Comparison of ENCODE assay signal across 21 cellular contexts in genomic region chr1:219537182-219537581, GRCh38.
DNase-seq lines count a peak whose midpoint lies in the region; ATAC-seq and TF ChIP-seq lines count a peak whose summit lies in the region.
"Had no signal": no experiment of that assay in that cellular context is flagged by ENCODE, and none has a peak within 500 bp of the region (broad histone marks: within the 10 kb centered on the region; RNA-seq: fewer than 3 reads in every experiment).

No MANE protein-coding gene starts in this region.

- H4K5ac ChIP-seq in mesendoderm (ENCODE audit: low read length), result no peak overlapping the region

- no peaks in the 10 kb centered on the region for H3K9me3 ChIP-seq in SK-N-SH

- ATAC-seq in SK-N-SH treated with all-trans-retinoic acid at 6 μM for 48 hours, result no peak
- ATAC-seq: CD8-positive, alpha-beta T cell; Panc1 had no signal

- H3K4me2 ChIP-seq in SK-N-SH (no peak overlapping the region), mesendoderm (ENCODE audit: low read length) (no peak overlapping the region)

- H3K18ac ChIP-seq in mesendoderm (ENCODE audit: low read length), result peak overlapping the region; percentile 39

- H3K79me2 ChIP-seq in SK-N-SH (ENCODE audit: insufficient read depth) (no peaks in the 10 kb centered on the region), mesendoderm (ENCODE audit: control insufficient read depth, insufficient read depth, low read length) (no peaks in the 10 kb centered on the region)

- no peak overlapping the region for H2BK5ac ChIP-seq in mesendoderm (ENCODE audit: low read length)

- H3K79me1 ChIP-seq in mesendoderm (ENCODE audit: low read length), result no peaks in the 10 kb centered on the region

- no peak overlapping the region for H2AK5ac ChIP-seq in mesendoderm (ENCODE audit: low read length)

- no peak overlapping the region for H2BK15ac ChIP-seq in mesendoderm (replicated peaks; ENCODE audit: low read depth)

- DNase-seq in SK-N-SH, result peak; percentile 36
- DNase-seq in choroid plexus epithelial cell (ENCODE audit: low read depth), result peak; percentile 12
- DNase-seq in mesendoderm, result peak; percentile 55
- DNase-seq in retinal pigment epithelial cell (ENCODE audit: low read depth), result peak; percentile 65
- DNase-seq in inferior parietal cortex (ENCODE audit: extremely low spot score), result no peak
- no peak for DNase-seq in DMS 273 (lab: John Stamatoyannopoulos, UW; ENCODE audit: unreplicated experiment)
- DNase-seq in NCI-H1092 treated with DMSO at 0.1 percent for 48 hours (lab: John Stamatoyannopoulos, UW), result no peak
- DNase-seq: AML-193; C1 segment of cervical spinal cord; CD8-positive, alpha-beta T cell; GDM1; Kasumi-1; NCI-H1048; NCI-H1436; NCI-H187 treated with DMSO at 0.1 percent for 48 hours; NCI-H2107; NCI-H446 treated with DMSO at 0.1 percent for 48 hours; NCI-H69; SIG-M5 had no signal

- peaks cover 0 to 5% of the 10 kb centered on the region in 2 experiments; a peak in 2 of 4 replicates for H3K4me1 ChIP-seq in SK-N-SH (ENCODE audit: control insufficient read depth in 1 of 2, insufficient read depth in 2 of 2, low read depth in 1 of 2, low read length in 1 of 2)
- H3K4me1 ChIP-seq in mesendoderm (ENCODE audit: control insufficient read depth, low read depth, low read length), result peaks cover 3% of the 10 kb centered on the region

- H3K27me3 ChIP-seq in SK-N-SH (ENCODE audit: insufficient read depth), result no peaks in the 10 kb centered on the region
- no peaks in the 10 kb centered on the region for H3K27me3 ChIP-seq in mesendoderm (ENCODE audit: insufficient read depth, low read length, poor library complexity)

- POLR2A ChIA-PET in SK-N-SH (lab: Yijun Ruan, JAX), result no interaction called here

- no peak overlapping the region for H2BK120ac ChIP-seq in mesendoderm (ENCODE audit: low read depth, low read length)

- no peak overlapping the region for H3K4ac ChIP-seq in mesendoderm (ENCODE audit: low read depth, low read length)

- H3F3A ChIP-seq in SK-N-SH (replicated peaks; ENCODE audit: insufficient read depth), result no peaks in the 10 kb centered on the region

- H3K9ac ChIP-seq in SK-N-SH (no peak overlapping the region), mesendoderm (ENCODE audit: low read length) (no peak overlapping the region)

- H3K4me3 ChIP-seq in SK-N-SH (ENCODE audit: low read depth in 2 of 2, low read length in 1 of 2) (no peak overlapping the region), choroid plexus epithelial cell (ENCODE audit: low read depth, low read length) (no peak overlapping the region), mesendoderm (ENCODE audit: low read length) (no peak overlapping the region), retinal pigment epithelial cell (ENCODE audit: low read length) (no peak overlapping the region)

- H3K23ac ChIP-seq in mesendoderm (ENCODE audit: low read length), result no peak overlapping the region

- TF ChIP-seq EP300 in SK-N-SH (IDR thresholded peaks at IDR 0.05; ENCODE audit: borderline replicate concordance in 1 of 2, low read depth in 1 of 2, low read length in 1 of 2), result no peak

- H4K8ac ChIP-seq in mesendoderm (ENCODE audit: low read depth, low read length), result no peak overlapping the region

- H2AFZ ChIP-seq in SK-N-SH (ENCODE audit: low read depth), result no peak overlapping the region

- no peak for TF ChIP-seq CTCF in SK-N-SH (IDR thresholded peaks at IDR 0.05)
- TF ChIP-seq CTCF in choroid plexus epithelial cell (conservative IDR thresholded peaks at IDR 0.05; ENCODE audit: low read depth, low read length), result no peak
- no peak for TF ChIP-seq CTCF in retinal pigment epithelial cell (conservative IDR thresholded peaks at IDR 0.05; ENCODE audit: low read depth, low read length)

- no peaks in the 10 kb centered on the region for H4K20me1 ChIP-seq in SK-N-SH (ENCODE audit: insufficient read depth)

- no peak for TF ChIP-seq RAD21 in SK-N-SH (IDR thresholded peaks at IDR 0.05; ENCODE audit: low read length)

- WGBS in SK-N-SH (ENCODE audit: low lambda C conversion rate), result 68% methylated on average over 3 of the region's 3 CpGs
- no CpG with 5 or more reads among the region's 3 CpGs for WGBS in mesendoderm (ENCODE audit: extremely low coverage, insufficient coverage, low lambda C conversion rate)

- H3K9me2 ChIP-seq in SK-N-SH, result no peaks in the 10 kb centered on the region

- H3K27ac ChIP-seq in SK-N-SH (ENCODE audit: low read depth in 2 of 2, low read length in 1 of 2) (no peak overlapping the region), mesendoderm (ENCODE audit: low read depth, low read length) (no peak overlapping the region)

- no peak overlapping the region for H3K56ac ChIP-seq in mesendoderm (ENCODE audit: low read length)

- H3K36me3 ChIP-seq in SK-N-SH (replicated peaks in 1 of 2; ENCODE audit: control insufficient read depth in 1 of 2, insufficient read depth in 2 of 2, low read length in 1 of 2) (no peaks in the 10 kb centered on the region), mesendoderm (ENCODE audit: control insufficient read depth, insufficient read depth, low read length) (no peaks in the 10 kb centered on the region)

- CTCF ChIA-PET in SK-N-SH (lab: Yijun Ruan, JAX), result interaction anchor here (0.8 kb wide), 1 partner anchor 39 kb away, joined by 3 read pairs; no protein-coding TSS in a partner anchor

TF ChIP-seq in SK-N-SH, 30 proteins besides CTCF, POLR2A, EP300 and RAD21 (continues in another document):
- TF ChIP-seq TAF1 (IDR thresholded peaks at IDR 0.05; ENCODE audit: borderline replicate concordance, low read depth, low read length) (no peak), REST (IDR thresholded peaks at IDR 0.05; ENCODE audit: low read depth, low read length) (no peak), RFX5 (IDR thresholded peaks at IDR 0.05; ENCODE audit: low read length) (no peak)

TF ChIP-seq in SK-N-SH treated with all-trans-retinoic acid at 6 μM for 48 hours, 23 proteins besides CTCF, POLR2A, EP300 and RAD21:
- TF ChIP-seq TCF4 (CRISPR knock-in tag; IDR thresholded peaks at IDR 0.05; ENCODE audit: borderline replicate concordance), result no peak
- TF ChIP-seq ZNF70 (CRISPR knock-in tag; IDR thresholded peaks at IDR 0.05), result no peak
- TF ChIP-seq ZFP3 (CRISPR knock-in tag; IDR thresholded peaks at IDR 0.05), result no peak
- no peak for TF ChIP-seq SNAI2 (CRISPR knock-in tag; IDR thresholded peaks at IDR 0.05)
- no peak for TF ChIP-seq ZNF8 (CRISPR knock-in tag; IDR thresholded peaks at IDR 0.05)
- TF ChIP-seq CSRNP3 (CRISPR knock-in tag; IDR thresholded peaks at IDR 0.05), result no peak
- TF ChIP-seq PPARA (CRISPR knock-in tag; IDR thresholded peaks at IDR 0.05; ENCODE audit: borderline replicate concordance), result no peak
- TF ChIP-seq ARNTL (CRISPR knock-in tag; IDR thresholded peaks at IDR 0.05; ENCODE audit: borderline replicate concordance, low read depth), result no peak
- TF ChIP-seq POU6F1 (CRISPR knock-in tag; IDR thresholded peaks at IDR 0.05; ENCODE audit: borderline replicate concordance, low read depth), result no peak
- no peak for TF ChIP-seq ESRRG (CRISPR knock-in tag; IDR thresholded peaks at IDR 0.05)
- TF ChIP-seq ISL1 (CRISPR knock-in tag; IDR thresholded peaks at IDR 0.05), result no peak
- TF ChIP-seq TOX (CRISPR knock-in tag; IDR thresholded peaks at IDR 0.05; ENCODE audit: borderline replicate concordance), result no peak
- TF ChIP-seq ZNF565 (CRISPR knock-in tag; conservative IDR thresholded peaks at IDR 0.05; ENCODE audit: low read depth), result no peak
- no peak for TF ChIP-seq ZFP30 (CRISPR knock-in tag; IDR thresholded peaks at IDR 0.05)
- TF ChIP-seq OSR1 (CRISPR knock-in tag; IDR thresholded peaks at IDR 0.05), result no peak

Comparison
In these comparisons a context has a peak if more than half of its experiments do, and no peak if none do; other contexts are left out.
1. DNase-seq: peak in SK-N-SH (single experiment), choroid plexus epithelial cell (single experiment), mesendoderm (single experiment) and retinal pigment epithelial cell (single experiment); none in inferior parietal cortex (single experiment), DMS 273 (single experiment) and NCI-H1092 treated with DMSO at 0.1 percent for 48 hours (single experiment).